33 cellular contexts compared by ENCODE assay signal in the genomic region with DNA sequence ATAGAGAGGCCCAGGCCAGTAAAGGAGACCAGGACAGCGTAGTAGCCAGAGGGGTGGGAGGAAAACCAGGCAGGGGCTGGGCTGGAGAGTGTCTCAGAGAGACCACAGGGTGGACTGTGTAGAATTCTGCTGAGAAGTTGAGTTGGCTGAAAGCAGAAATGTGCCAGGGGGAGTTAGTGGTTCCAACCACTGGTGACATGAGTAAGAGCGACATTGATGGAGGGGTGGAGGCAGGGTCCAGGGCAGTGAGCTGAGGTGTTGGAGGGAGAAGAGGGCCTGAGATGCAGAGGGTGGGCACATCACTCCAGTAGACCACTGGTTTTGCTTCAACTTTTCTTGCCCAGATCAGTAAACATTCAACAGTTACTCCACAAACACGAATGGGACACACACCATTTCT.
"Had no signal": no experiment of that assay in that cellular context is flagged by ENCODE, and none has a peak within 500 bp of the region (broad histone marks: within the 10 kb centered on the region; RNA-seq: fewer than 3 reads in every experiment).

No MANE protein-coding gene starts in this region.

- H3K9me3 ChIP-seq: esophagus squamous epithelium, gastroesophageal sphincter, heart right ventricle had no signal

- H3K27ac ChIP-seq: brain microvascular endothelial cell, esophagus squamous epithelium, gastroesophageal sphincter, heart right ventricle, VCaP had no signal

- H3K4me3 ChIP-seq: esophagus squamous epithelium, gastroesophageal sphincter, heart right ventricle had no signal

- H3K4me1 Mint-ChIP-seq: WTC11 had no signal

- DNase-seq: activated CD4-positive, alpha-beta T cell treated with anti-CD3 and anti-CD28 coated beads for 1 hour; activated CD4-positive, alpha-beta T cell treated with anti-CD3 and anti-CD28 coated beads for 4 hours; activated CD4-positive, alpha-beta T cell treated with anti-CD3 and anti-CD28 coated beads, Interleukin-2, amount 50 U/mL, for 1 hour; activated CD4-positive, alpha-beta T cell treated with anti-CD3 and anti-CD28 coated beads, Interleukin-2, amount 50 U/mL, for 48 hours; activated CD8-positive, alpha-beta memory T cell treated with anti-CD3 and anti-CD28 coated beads, Interleukin-2, amount 10 ng/mL, durations not matched to agents 7 days and 5 days; activated CD8-positive, alpha-beta memory T cell treated with anti-CD3 and anti-CD28 coated beads, Interleukin-2, amount 50 U/mL, for 4 hours; activated CD8-positive, alpha-beta T cell treated with anti-CD3 and anti-CD28 coated beads for 36 hours; activated effector memory CD4-positive, alpha-beta T cell treated with Interleukin-2 at 50 U/mL for 16 hours; activated gamma-delta T cell treated with Interleukin-2 at 50 U/mL for 16 hours; activated naive CD4-positive, alpha-beta T cell treated with anti-CD3 and anti-CD28 coated beads, Interleukin-2, amount 50 U/mL, for 16 hours; activated naive CD4-positive, alpha-beta T cell treated with Interleukin-2 at 50 U/mL for 16 hours; activated T-cell treated with anti-CD3 and anti-CD28 coated beads for 4 hours; activated T-cell treated with anti-CD3 and anti-CD28 coated beads, Interleukin-2, amount 50 U/mL, for 24 hours; amniotic stem cell; anterior cingulate cortex; brain microvascular endothelial cell; caudate nucleus; cerebellar nuclear complex; cortex of kidney; dermis blood vessel endothelial cell; effector CD4-positive, alpha-beta T cell; effector memory CD8-positive, alpha-beta T cell; esophagus squamous epithelium; foreskin melanocyte; heart right ventricle; T-helper 2 cell had no signal

- H3K36me3 ChIP-seq: brain microvascular endothelial cell, esophagus squamous epithelium, gastroesophageal sphincter, heart right ventricle had no signal

- FAIRE-seq: astrocyte, endothelial cell of umbilical vein had no signal

- ATAC-seq: activated CD8-positive, alpha-beta memory T cell treated with anti-CD3 and anti-CD28 coated beads, Interleukin-2, amount 10 ng/mL, durations not matched to agents 7 days and 5 days; activated CD8-positive, alpha-beta T cell treated with anti-CD3 and anti-CD28 coated beads for 36 hours; activated T-helper 17 cell treated with anti-CD3 and anti-CD28 coated beads, Interleukin-2, amount 50 U/mL, for 72 hours; effector memory CD8-positive, alpha-beta T cell; gastroesophageal sphincter; heart right ventricle; WTC11 had no signal

- H3K27ac Mint-ChIP-seq: activated CD8-positive, alpha-beta memory T cell treated with anti-CD3 and anti-CD28 coated beads, Interleukin-2, amount 10 ng/mL, durations not matched to agents 7 days and 5 days; activated CD8-positive, alpha-beta T cell treated with anti-CD3 and anti-CD28 coated beads for 36 hours; activated naive CD8-positive, alpha-beta T cell; activated T-cell treated with anti-CD3 and anti-CD28 coated beads, Interleukin-2, amount 50 U/mL, for 24 hours; activated T-helper 17 cell treated with anti-CD3 and anti-CD28 coated beads, Interleukin-2, amount 50 U/mL, for 72 hours; effector memory CD8-positive, alpha-beta T cell; WTC11 had no signal

- H3K4me3 Mint-ChIP-seq: activated CD8-positive, alpha-beta memory T cell treated with anti-CD3 and anti-CD28 coated beads, Interleukin-2, amount 10 ng/mL, durations not matched to agents 7 days and 5 days; activated CD8-positive, alpha-beta T cell treated with anti-CD3 and anti-CD28 coated beads for 36 hours; activated naive CD8-positive, alpha-beta T cell; activated T-cell treated with anti-CD3 and anti-CD28 coated beads, Interleukin-2, amount 50 U/mL, for 24 hours; activated T-helper 17 cell treated with anti-CD3 and anti-CD28 coated beads, Interleukin-2, amount 50 U/mL, for 72 hours; effector memory CD8-positive, alpha-beta T cell; WTC11 had no signal

- H3K27me3 ChIP-seq: brain microvascular endothelial cell, esophagus squamous epithelium, gastroesophageal sphincter had no signal
